Comparison of ENCODE assay signal across 23 cellular contexts in genomic region chr3:29802057-29802456, GRCh38.
"Had no signal": no experiment of that assay in that cellular context is flagged by ENCODE, and none has a peak within 500 bp of the region (broad histone marks: within the 10 kb centered on the region; RNA-seq: fewer than 3 reads in every experiment).

No MANE protein-coding gene starts in this region.

- H3K27ac Mint-ChIP-seq: activated CD4-positive, alpha-beta T cell treated with anti-CD3 and anti-CD28 coated beads for 36 hours; activated CD8-positive, alpha-beta T cell treated with anti-CD3 and anti-CD28 coated beads for 36 hours; activated naive CD4-positive, alpha-beta T cell treated with anti-CD3 and anti-CD28 coated beads, Interleukin-2, amount 50 U/mL, for 24 hours; brain; T-cell had no signal

- H3K9me3 Mint-ChIP-seq: activated CD8-positive, alpha-beta T cell treated with anti-CD3 and anti-CD28 coated beads for 36 hours; activated naive CD4-positive, alpha-beta T cell treated with anti-CD3 and anti-CD28 coated beads, Interleukin-2, amount 50 U/mL, for 24 hours; brain; T-cell had no signal

- H3K4me1 Mint-ChIP-seq: activated CD4-positive, alpha-beta T cell treated with anti-CD3 and anti-CD28 coated beads for 36 hours; activated naive CD4-positive, alpha-beta T cell treated with anti-CD3 and anti-CD28 coated beads, Interleukin-2, amount 50 U/mL, for 24 hours; T-cell had no signal

- H3K4me3 ChIP-seq: cardiac muscle cell, PC-9 had no signal

- DNase-seq: activated CD4-positive, alpha-beta T cell treated with anti-CD3 and anti-CD28 coated beads for 36 hours; activated CD8-positive, alpha-beta memory T cell treated with anti-CD3 and anti-CD28 coated beads, Interleukin-2, amount 50 U/mL, for 48 hours; activated CD8-positive, alpha-beta T cell treated with anti-CD3 and anti-CD28 coated beads for 36 hours; activated naive CD4-positive, alpha-beta T cell; activated T-cell treated with anti-CD3 and anti-CD28 coated beads, Interleukin-2, amount 50 U/mL, for 1 hour; aorta; Kasumi-1; KBM-7; NCI-H1048; NCI-H146; NCI-H187 treated with DMSO at 0.1 percent for 48 hours; NCI-H2081 treated with DMSO at 0.1 percent for 48 hours; NCI-H446; NCI-H524; PC-9; SHP77 treated with DMSO at 0.1 percent for 48 hours; T-cell; T-helper 2 cell; T1000; WERI-Rb-1 had no signal

- H3K27me3 Mint-ChIP-seq: activated CD8-positive, alpha-beta T cell treated with anti-CD3 and anti-CD28 coated beads for 36 hours; brain had no signal

- H3K36me3 Mint-ChIP-seq: activated naive CD4-positive, alpha-beta T cell treated with anti-CD3 and anti-CD28 coated beads, Interleukin-2, amount 50 U/mL, for 24 hours; brain; T-cell had no signal

- H3K4me3 Mint-ChIP-seq: activated CD4-positive, alpha-beta T cell treated with anti-CD3 and anti-CD28 coated beads for 36 hours; activated CD8-positive, alpha-beta T cell treated with anti-CD3 and anti-CD28 coated beads for 36 hours; activated naive CD4-positive, alpha-beta T cell treated with anti-CD3 and anti-CD28 coated beads, Interleukin-2, amount 50 U/mL, for 24 hours; brain; T-cell had no signal
